ENCODE assay signal across 21 cellular contexts in genomic region chr10:103512591-103513382, GRCh38. TPM values are rescaled to one million over a fixed set of nuclear protein-coding genes. Genes with fewer than 3 reads are reported as not detected.
DNase-seq lines count a peak whose midpoint lies in the region; ATAC-seq and TF ChIP-seq lines count a peak whose summit lies in the region.
"Had no signal": no experiment of that assay in that cellular context is flagged by ENCODE, and none has a peak within 500 bp of the region (broad histone marks: within the 10 kb centered on the region; RNA-seq: fewer than 3 reads in every experiment).

No MANE protein-coding gene starts in this region.

- no peak overlapping the region for H2BK20ac ChIP-seq in H9 (ENCODE audit: low read depth, low read length, poor library complexity, severe bottlenecking)

- H3K23ac ChIP-seq in H9 (ENCODE audit: insufficient read length, low read depth, low read length) (no peak overlapping the region), mesenchymal stem cell (ENCODE audit: low read length in 2 of 2) (no peak overlapping the region)

- H2BK120ac ChIP-seq in H9 (ENCODE audit: low read depth, low read length, poor library complexity, severe bottlenecking) (no peak overlapping the region), mesenchymal stem cell (ENCODE audit: low read depth, low read length) (no peak overlapping the region)

- H3K79me1 ChIP-seq in H9 (ENCODE audit: insufficient read depth, low read depth, low read length, poor library complexity, severe bottlenecking) = no peaks in the 10 kb centered on the region
- H3K79me1 ChIP-seq in mesenchymal stem cell (replicated peaks; ENCODE audit: low read length, poor library complexity, severe bottlenecking) = no peaks in the 10 kb centered on the region

- WGBS in H9 (ENCODE audit: extremely low coverage, insufficient read length, low lambda C conversion rate) = no CpG with 5 or more reads among the region's 13 CpGs
- WGBS in mesenchymal stem cell = 67% methylated on average over 12 of the region's 13 CpGs
- 67% methylated on average over 11 of the region's 13 CpGs for WGBS in smooth muscle cell (ENCODE audit: low lambda C conversion rate)

- H3K14ac ChIP-seq in H9 (ENCODE audit: insufficient read depth, low read length) = no peak overlapping the region
- H3K14ac ChIP-seq in mesenchymal stem cell (ENCODE audit: low read length in 2 of 2) = peak overlapping the region in 1 of 2 experiments; percentile 0

- H4K5ac ChIP-seq in H9 (ENCODE audit: insufficient read length, low read depth, low read length) = no peak overlapping the region

- H4K20me1 ChIP-seq in H9 (ENCODE audit: control insufficient read depth, insufficient read depth, insufficient read length) (no peaks in the 10 kb centered on the region), smooth muscle cell (ENCODE audit: low read depth) (no peaks in the 10 kb centered on the region)

- H3T11ph ChIP-seq in H9 (ENCODE audit: low read length) = no peak overlapping the region

- H2BK15ac ChIP-seq in H9 (ENCODE audit: low read depth, low read length) = no peak overlapping the region
- H2BK15ac ChIP-seq in mesenchymal stem cell (ENCODE audit: low read depth, poor library complexity, severe bottlenecking) = peak overlapping the region; percentile 97

- no peak overlapping the region for H3K27ac ChIP-seq in H9 (ENCODE audit: insufficient read length, low read depth, low read length)
- peak overlapping the region in 3 of 4 donors; percentile 2 to 78 (median 55) for H3K27ac ChIP-seq in Peyer's patch
- H3K27ac ChIP-seq in mesenchymal stem cell (ENCODE audit: low read length, poor library complexity, severe bottlenecking) = no peak overlapping the region
- H3K27ac ChIP-seq in smooth muscle cell (ENCODE audit: low read depth) = no peak overlapping the region
- H3K27ac ChIP-seq: neutrophil, suprapubic skin had no signal

- ATAC-seq in HG02759 (IDR thresholded peaks at IDR 0.05; ENCODE audit: unreplicated experiment) = no peak
- ATAC-seq: activated CD4-positive, CD25-positive, alpha-beta regulatory T cell treated with anti-CD3 and anti-CD28 coated beads, Interleukin-2, amount 50 U/mL, for 24 hours had no signal

- H3K27me3 ChIP-seq in H9 (ENCODE audit: insufficient read depth, low read length) (no peaks in the 10 kb centered on the region), Peyer's patch (no peaks in the 10 kb centered on the region), mesenchymal stem cell (ENCODE audit: control insufficient read depth in 1 of 2, insufficient read depth in 1 of 2, low read length in 2 of 2) (peaks cover 46 to 65% of the 10 kb centered on the region in 2 experiments), smooth muscle cell (ENCODE audit: low read depth) (peaks cover 8% of the 10 kb centered on the region)
- H3K27me3 ChIP-seq: BE2C, neutrophil, sigmoid colon had no signal

- H3F3A ChIP-seq in smooth muscle cell (ENCODE audit: low read depth) = no peaks in the 10 kb centered on the region

- H3K9ac ChIP-seq in H9 (ENCODE audit: extremely low read depth, insufficient read length, low read length) (no peak overlapping the region), mesenchymal stem cell (ENCODE audit: low read length) (no peak overlapping the region), smooth muscle cell (ENCODE audit: low read depth) (no peak overlapping the region)

- H3K36me3 ChIP-seq in Peyer's patch = no peaks in the 10 kb centered on the region
- H3K36me3 ChIP-seq in mesenchymal stem cell (ENCODE audit: control insufficient read depth in 1 of 2, insufficient read depth in 2 of 2, low read depth in 1 of 2, low read length in 2 of 2) = no peaks in the 10 kb centered on the region
- H3K36me3 ChIP-seq in smooth muscle cell (ENCODE audit: low read depth) = no peaks in the 10 kb centered on the region
- H3K36me3 ChIP-seq: BE2C, neutrophil, sigmoid colon, suprapubic skin had no signal

- H3K23me2 ChIP-seq in H9 (ENCODE audit: insufficient read length, low read depth, low read length, poor library complexity, severe bottlenecking) = no peaks in the 10 kb centered on the region

- H3K9me3 Mint-ChIP-seq in H9 = no peaks in the 10 kb centered on the region
- H3K9me3 Mint-ChIP-seq: activated naive CD4-positive, alpha-beta T cell treated with anti-CD3 and anti-CD28 coated beads, Interleukin-2, amount 10 ng/mL, durations not matched to agents 7 days and 5 days; memory B cell; T-helper 1 cell treated with Interleukin-12 subunit alpha and Interleukin-12 subunit beta and Interleukin-4 antibody, amounts not matched to agents 30 μg/mL and 1 μg/mL, for 36 hours had no signal

- H3K4me1 ChIP-seq in H9 (ENCODE audit: insufficient read depth, low read length) (no peaks in the 10 kb centered on the region; the same call in 1 of the 2 replicates), Peyer's patch (peaks cover 0 to 29% (median 2%) of the 10 kb centered on the region in 4 donors), mesenchymal stem cell (ENCODE audit: control insufficient read depth, insufficient read depth, low read depth, low read length) (no peaks in the 10 kb centered on the region), smooth muscle cell (ENCODE audit: low read depth) (no peaks in the 10 kb centered on the region)
- H3K4me1 ChIP-seq: suprapubic skin had no signal

- no peak for TF ChIP-seq POLR2A in Peyer's patch (IDR thresholded peaks at IDR 0.05)

- H2AK5ac ChIP-seq in H9 (ENCODE audit: insufficient read length, low read length) (no peak overlapping the region), mesenchymal stem cell (ENCODE audit: low read length, severe bottlenecking) (no peak overlapping the region)

- H2AFZ ChIP-seq in H9 (ENCODE audit: low read length) (no peak overlapping the region), mesenchymal stem cell (ENCODE audit: low read depth, low read length) (no peak overlapping the region), smooth muscle cell (ENCODE audit: low read depth) (peak overlapping the region; percentile 61)

- H3K4me1 Mint-ChIP-seq in H9 = peaks cover 3 to 10% of the 10 kb centered on the region in 2 experiments; a peak in 3 of 4 replicates
- H3K4me1 Mint-ChIP-seq: activated naive CD4-positive, alpha-beta T cell treated with anti-CD3 and anti-CD28 coated beads, Interleukin-2, amount 10 ng/mL, durations not matched to agents 7 days and 5 days had no signal

- no peaks in the 10 kb centered on the region for H3K36me3 Mint-ChIP-seq in H9 (ENCODE audit: insufficient read depth in 1 of 3, low read depth in 3 of 3)
- H3K36me3 Mint-ChIP-seq: activated naive CD4-positive, alpha-beta T cell treated with anti-CD3 and anti-CD28 coated beads, Interleukin-2, amount 10 ng/mL, durations not matched to agents 7 days and 5 days; memory B cell had no signal

- H4K91ac ChIP-seq in H9 (ENCODE audit: insufficient read length, low read depth, low read length) (no peak overlapping the region), mesenchymal stem cell (ENCODE audit: low read length) (peak overlapping the region; percentile 43)

- no peak overlapping the region for H3K4me3 ChIP-seq in Peyer's patch
- no peak overlapping the region for H3K4me3 ChIP-seq in mesenchymal stem cell (ENCODE audit: insufficient read depth in 1 of 2, low read depth in 1 of 2, low read length in 2 of 2)
- no peak overlapping the region for H3K4me3 ChIP-seq in smooth muscle cell
- H3K4me3 ChIP-seq: sigmoid colon, suprapubic skin had no signal

- H4K8ac ChIP-seq in H9 (replicated peaks; ENCODE audit: insufficient read length, low read depth, low read length) = no peak overlapping the region
- H4K8ac ChIP-seq in mesenchymal stem cell (ENCODE audit: low read length) = peak overlapping the region; percentile 59

- no peak overlapping the region for H3K4me3 Mint-ChIP-seq in H9
- H3K4me3 Mint-ChIP-seq: activated naive CD4-positive, alpha-beta T cell treated with anti-CD3 and anti-CD28 coated beads, Interleukin-2, amount 10 ng/mL, durations not matched to agents 7 days and 5 days; memory B cell; T-helper 1 cell treated with Interleukin-12 subunit alpha and Interleukin-12 subunit beta and Interleukin-4 antibody, amounts not matched to agents 30 μg/mL and 1 μg/mL, for 36 hours had no signal

- H3K27ac Mint-ChIP-seq in H9 = peak overlapping the region in 2 of 3 experiments; percentile 44 to 92; a peak in 2 of 7 replicates
- H3K27ac Mint-ChIP-seq: activated naive CD4-positive, alpha-beta T cell treated with anti-CD3 and anti-CD28 coated beads, Interleukin-2, amount 10 ng/mL, durations not matched to agents 7 days and 5 days; memory B cell; T-helper 1 cell treated with Interleukin-12 subunit alpha and Interleukin-12 subunit beta and Interleukin-4 antibody, amounts not matched to agents 30 μg/mL and 1 μg/mL, for 36 hours had no signal

- no peak overlapping the region for H3K18ac ChIP-seq in H9 (ENCODE audit: insufficient read length, low read depth, low read length)
- H3K18ac ChIP-seq in mesenchymal stem cell (ENCODE audit: low read depth in 1 of 2, low read length in 2 of 2) = peak overlapping the region; percentile 50 to 78

- no peaks in the 10 kb centered on the region; the same call in 1 of the 2 replicates for H3K27me3 Mint-ChIP-seq in H9 (ENCODE audit: low read depth)

- no peaks in the 10 kb centered on the region for H3K9me3 ChIP-seq in H9 (ENCODE audit: control insufficient read depth, low read depth, low read length)
- no peaks in the 10 kb centered on the region for H3K9me3 ChIP-seq in Peyer's patch
- no peaks in the 10 kb centered on the region for H3K9me3 ChIP-seq in mesenchymal stem cell (ENCODE audit: control insufficient read depth, low read length)
- no peaks in the 10 kb centered on the region for H3K9me3 ChIP-seq in smooth muscle cell (replicated peaks; ENCODE audit: low read depth)
- H3K9me3 ChIP-seq: BE2C, neutrophil, sigmoid colon, suprapubic skin had no signal

- H3K4me2 ChIP-seq in H9 (ENCODE audit: insufficient read depth, insufficient read length, low read length) (no peak overlapping the region), mesenchymal stem cell (ENCODE audit: low read length, poor library complexity, severe bottlenecking) (no peak overlapping the region), smooth muscle cell (peak overlapping the region; percentile 24)

- DNase-seq in H9 = peak; percentile 24
- DNase-seq in Peyer's patch = peak in 1 of 3 donors; percentile 48
- DNase-seq in mesenchymal stem cell = peak; percentile 43
- no peak for DNase-seq in smooth muscle cell (lab: John Stamatoyannopoulos, UW; ENCODE audit: unreplicated experiment)
- no peak for DNase-seq in OCI-M1 (lab: John Stamatoyannopoulos, UW)
- DNase-seq in HPDE6-E6E7 (ENCODE audit: extremely low spot score) = no peak
- DNase-seq in activated naive CD4-positive, alpha-beta T cell treated with Interleukin-2 at 50 U/mL for 16 hours = no peak
- DNase-seq: activated naive CD4-positive, alpha-beta T cell treated with anti-CD3 and anti-CD28 coated beads, Interleukin-2, amount 10 ng/mL, durations not matched to agents 7 days and 5 days; BE2C; Kasumi-1; NCI-H1436; Right ventricle myocardium superior; sigmoid colon had no signal

- H2BK5ac ChIP-seq in H9 (ENCODE audit: insufficient read length, low read length) = no peak overlapping the region
- no peak overlapping the region for H2BK5ac ChIP-seq in mesenchymal stem cell (ENCODE audit: low read depth, low read length, poor library complexity, severe bottlenecking)

- TF ChIP-seq CTCF in H9 (conservative IDR thresholded peaks at IDR 0.05) (no peak), Peyer's patch (IDR thresholded peaks at IDR 0.05) (no peak), smooth muscle cell (IDR thresholded peaks at IDR 0.05; ENCODE audit: borderline replicate concordance, insufficient read depth, poor library complexity, severe bottlenecking) (no peak)

- H3K79me2 ChIP-seq in H9 (ENCODE audit: insufficient read depth, low read length) (no peaks in the 10 kb centered on the region), smooth muscle cell (ENCODE audit: low read depth) (no peaks in the 10 kb centered on the region)

- H2BK12ac ChIP-seq in H9 (ENCODE audit: insufficient read length, low read depth, low read length) (no peak overlapping the region), mesenchymal stem cell (ENCODE audit: low read length in 2 of 2) (no peak overlapping the region)

- no peak overlapping the region for H3K4ac ChIP-seq in H9 (ENCODE audit: low read depth, low read length)
- peak overlapping the region in 1 of 2 experiments; percentile 42 for H3K4ac ChIP-seq in mesenchymal stem cell (ENCODE audit: low read depth in 1 of 2, low read length in 2 of 2)

- H3K56ac ChIP-seq in H9 (ENCODE audit: insufficient read length, low read depth, low read length) = no peak overlapping the region

RNA-seq across cellular contexts. Expression of gene NEURL1, which starts 19.3 kb away (rescaled TPM):
- total RNA-seq in H9 (2021) (0.92 and 1.2 TPM in 2 replicates), Peyer's patch (10 to 100 TPM; 40.4 to 51.8 (median 45.8) TPM), smooth muscle cell (0.04 and 0.40 TPM in 2 replicates)
- polyA plus RNA-seq in mesenchymal stem cell (2013, experiment 1 of 2) = 0.01 TPM
- 0.04 TPM for polyA plus RNA-seq in mesenchymal stem cell (2013, experiment 2 of 2)
- 0.91 and 1.1 TPM in 2 replicates for polyA plus RNA-seq in smooth muscle cell

RNA-seq across cellular contexts. Expression of gene CALHM3, which starts 33.7 kb away (rescaled TPM):
- total RNA-seq in H9 (2021) = not detected in 2 replicates
- total RNA-seq in Peyer's patch = not detected
- not detected for polyA plus RNA-seq in mesenchymal stem cell (2013, experiment 1 of 2)
- not detected for polyA plus RNA-seq in mesenchymal stem cell (2013, experiment 2 of 2)
- not detected in 2 replicates for total RNA-seq in smooth muscle cell
- polyA plus RNA-seq in smooth muscle cell = not detected in 2 replicates
- total RNA-seq: astrocyte, endothelial cell of umbilical vein, Right ventricle myocardium superior, sigmoid colon, suprapubic skin had no signal
- polyA plus RNA-seq: endothelial cell of umbilical vein, sigmoid colon had no signal

RNA-seq across cellular contexts. Expression of gene CALHM1, which starts 54.1 kb away (rescaled TPM):
- total RNA-seq in H9 (2021) (0.07 and 0.13 TPM in 2 replicates), Peyer's patch (under 1 TPM in 1 of 4 donors, not detected in 3; 0.85 TPM), smooth muscle cell (not detected in 2 replicates)
- polyA plus RNA-seq in mesenchymal stem cell (2013, experiment 1 of 2) = not detected
- not detected for polyA plus RNA-seq in mesenchymal stem cell (2013, experiment 2 of 2)
- polyA plus RNA-seq in smooth muscle cell = 0.05 TPM in 1 of 2 replicates, not detected in the other
- total RNA-seq: astrocyte, endothelial cell of umbilical vein, Right ventricle myocardium superior, sigmoid colon, suprapubic skin had no signal
- polyA plus RNA-seq: endothelial cell of umbilical vein had no signal

Comparison
In these comparisons a context has a peak if more than half of its experiments do, and no peak if none do; other contexts are left out.
1. DNase-seq: peak in H9 (single experiment) and mesenchymal stem cell (single experiment); none in smooth muscle cell (single experiment), OCI-M1 (single experiment), HPDE6-E6E7 (single experiment) and activated naive CD4-positive, alpha-beta T cell treated with Interleukin-2 at 50 U/mL for 16 hours (single experiment).
2. H3K27ac ChIP-seq: peak in Peyer's patch (3 of 4); none in H9 (single experiment), mesenchymal stem cell (single experiment) and smooth muscle cell (single experiment).
3. RNA of gene NEURL1, which starts 19.3 kb away (total RNA-seq): 40.4 to 51.8 TPM in Peyer's patch; 0.92 to 1.2 TPM in H9 and 0.04 to 0.40 TPM in smooth muscle cell; every median in the first group is over 10 times any median in the second.